37 cellular contexts compared by ENCODE assay signal in genomic region chr17:57687642-57688041, GRCh38. TPM values are rescaled to one million over a fixed set of nuclear protein-coding genes. Genes with fewer than 3 reads are reported as not detected.
"Had no signal": no experiment of that assay in that cellular context is flagged by ENCODE, and none has a peak within 500 bp of the region (broad histone marks: within the 10 kb centered on the region; RNA-seq: fewer than 3 reads in every experiment).

No MANE protein-coding gene starts in this region.

- ATAC-seq: left colon; left lung; lower lobe of right lung; natural killer cell; right lobe of liver; stimulated activated memory B cell treated with anti-CD40 and anti-IgM and Interleukin-4, amounts not matched to agents 10 μg/mL and 1 μg/mL and 100 μg/mL, for 72 hours; stimulated activated naive CD8-positive, alpha-beta T cell treated with anti-CD3 and anti-CD28 coated beads, Interleukin-15, amount 100 ng/mL, for 72 hours had no signal

- H2AFZ ChIP-seq: neural progenitor cell had no signal

- H3K9me3 ChIP-seq: left lung, lower lobe of right lung, neutrophil, ovary, right atrium auricular region, right lobe of liver, tibial nerve, uterus had no signal

- H3K36me3 ChIP-seq: left lung, lower lobe of right lung, neutrophil, ovary, right lobe of liver, tibial nerve, uterus had no signal

- H3K27me3 Mint-ChIP-seq: naive B cell; progenitor cell of endocrine pancreas; stimulated activated memory B cell treated with anti-CD40 and anti-IgM and Interleukin-4, amounts not matched to agents 10 μg/mL and 1 μg/mL and 100 μg/mL, for 72 hours; stimulated activated naive CD8-positive, alpha-beta T cell treated with anti-CD3 and anti-CD28 coated beads, Interleukin-15, amount 100 ng/mL, for 72 hours; type B pancreatic cell had no signal

- H3K27ac Mint-ChIP-seq: immature natural killer cell; naive B cell; natural killer cell; nephron progenitor cell; neural progenitor cell; progenitor cell of endocrine pancreas; stimulated activated memory B cell treated with anti-CD40 and anti-IgM and Interleukin-4, amounts not matched to agents 10 μg/mL and 1 μg/mL and 100 μg/mL, for 72 hours; stimulated activated naive CD8-positive, alpha-beta T cell treated with anti-CD3 and anti-CD28 coated beads, Interleukin-15, amount 100 ng/mL, for 72 hours; type B pancreatic cell had no signal

- H3K4me3 Mint-ChIP-seq: immature natural killer cell; naive B cell; natural killer cell; nephron progenitor cell; neural progenitor cell; stimulated activated memory B cell treated with anti-CD40 and anti-IgM and Interleukin-4, amounts not matched to agents 10 μg/mL and 1 μg/mL and 100 μg/mL, for 72 hours; stimulated activated naive CD8-positive, alpha-beta T cell treated with anti-CD3 and anti-CD28 coated beads, Interleukin-15, amount 100 ng/mL, for 72 hours; type B pancreatic cell had no signal

- DNase-seq: immature natural killer cell; kidney; left colon; left lung; lower lobe of right lung; mammary epithelial cell; mesenchymal stem cell; naive B cell; natural killer cell; nephron progenitor cell; occipital lobe; ovary; right lobe of liver; stimulated activated CD4-positive, alpha-beta T cell treated with anti-CD3 and anti-CD28 coated beads, Interleukin-1b, Interleukin-23, amount 100 ng/mL, for 48 hours; stimulated activated CD4-positive, alpha-beta T cell treated with anti-CD3 and anti-CD28 coated beads, Interleukin-2, amount 100 ng/mL, for 48 hours; stimulated activated CD4-positive, alpha-beta T cell treated with anti-CD3 and anti-CD28 coated beads, Interleukin-4, amount 100 ng/mL, for 4 hours; stimulated activated CD8-positive, alpha-beta memory T cell treated with anti-CD3 and anti-CD28 coated beads, Interleukin-4, amount 100 ng/mL, for 48 hours; stimulated activated naive CD4-positive, alpha-beta T cell treated with Interleukin-2 at 50 U/mL for 16 hours; stimulated activated naive CD8-positive, alpha-beta T cell treated with anti-CD3 and anti-CD28 coated beads, Interleukin-15, amount 100 ng/mL, for 72 hours; substantia nigra; uterus had no signal

- H3K4me1 ChIP-seq: left lung, lower lobe of right lung, right atrium auricular region, right lobe of liver, tibial nerve, uterus had no signal

- FAIRE-seq: islet of Langerhans, kidney had no signal

- H3K4me3 ChIP-seq: left lung, lower lobe of right lung, neural progenitor cell, ovary, right atrium auricular region, right lobe of liver, smooth muscle cell, tibial nerve, uterus had no signal

- H3K27me3 ChIP-seq: left lung, neural progenitor cell, neutrophil, ovary, right atrium auricular region, right lobe of liver, tibial nerve, uterus had no signal

- H3K9ac ChIP-seq: neural progenitor cell had no signal

- H3K27ac ChIP-seq: left lung, lower lobe of right lung, neural progenitor cell, neutrophil, ovary, right atrium auricular region, right lobe of liver, tibial nerve, uterus had no signal

- H3K4me2 ChIP-seq: neural progenitor cell, smooth muscle cell had no signal

- H3K36me3 Mint-ChIP-seq: natural killer cell had no signal

- H3K9me3 Mint-ChIP-seq: immature natural killer cell, natural killer cell, type B pancreatic cell had no signal

RNA-seq across cellular contexts. Expression of gene CCDC182, which starts 57.5 kb away (rescaled TPM):
- total RNA-seq: kidney, left colon, left lung, liver, lower lobe of right lung, mammary epithelial cell, mononuclear cell, natural killer cell, ovary, progenitor cell of endocrine pancreas, pulmonary artery endothelial cell, renal cortical epithelial cell, right atrium auricular region, right lobe of liver, skeletal muscle tissue, smooth muscle cell, temporal lobe, tibial nerve, ureter, uterus had no signal
